29 cellular contexts compared by ENCODE assay signal in the genomic region with DNA sequence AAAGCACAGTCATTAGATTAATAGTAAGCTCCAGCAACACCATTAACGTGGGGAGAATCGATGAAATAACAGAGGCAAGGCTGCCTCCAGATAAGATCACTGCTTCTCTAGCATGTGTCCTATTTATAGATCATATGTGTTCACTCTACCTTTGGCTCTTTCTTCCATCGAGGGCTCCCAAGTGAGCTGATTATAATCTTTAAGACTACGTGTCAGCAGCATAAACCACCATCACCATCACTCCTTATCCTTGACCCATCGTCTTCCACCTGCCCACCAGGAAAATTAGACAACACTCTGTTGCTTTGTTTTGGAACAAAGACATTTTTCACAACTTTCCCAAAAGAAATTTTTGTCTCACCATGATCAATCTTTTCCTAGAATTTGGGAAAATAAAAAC.
"Had no signal": no experiment of that assay in that cellular context is flagged by ENCODE, and none has a peak within 500 bp of the region (broad histone marks: within the 10 kb centered on the region; RNA-seq: fewer than 3 reads in every experiment).

No MANE protein-coding gene starts in this region.

- H3K9ac ChIP-seq: neural progenitor cell, parathyroid adenoma had no signal

- H3K79me2 ChIP-seq: parathyroid adenoma had no signal

- DNase-seq: activated CD4-positive, alpha-beta T cell treated with anti-CD3 and anti-CD28 coated beads, Interleukin-2, amount 10 ng/mL, durations not matched to agents 7 days and 5 days; activated CD8-positive, alpha-beta memory T cell treated with anti-CD3 and anti-CD28 coated beads for 24 hours; activated effector memory CD4-positive, alpha-beta T cell treated with Interleukin-2 at 50 U/mL for 16 hours; activated naive CD4-positive, alpha-beta T cell treated with Interleukin-2 at 50 U/mL for 16 hours; activated naive CD8-positive, alpha-beta T cell treated with anti-CD3 and anti-CD28 coated beads, Interleukin-2, amount 50 U/mL, for 24 hours; activated T-cell treated with anti-CD3 and anti-CD28 coated beads, Interleukin-2, amount 50 U/mL, for 4 hours; amygdala; caudate nucleus; head of caudate nucleus; hippocampal formation; kidney; naive B cell; occipital lobe; stimulated activated CD4-positive, alpha-beta T cell treated with anti-CD3 and anti-CD28 coated beads, Interleukin-1b, Interleukin-23, amount 100 ng/mL, for 48 hours; stimulated activated CD4-positive, alpha-beta T cell treated with anti-CD3 and anti-CD28 coated beads, Interleukin-4, amount 100 ng/mL, for 4 hours; stimulated activated CD8-positive, alpha-beta memory T cell treated with anti-CD3 and anti-CD28 coated beads, Interleukin-4, amount 100 ng/mL, for 48 hours; stimulated activated naive CD8-positive, alpha-beta T cell treated with anti-CD3 and anti-CD28 coated beads, Interleukin-15, amount 100 ng/mL, for 72 hours; substantia nigra; T-helper 9 cell; uterus had no signal

- H3K27ac Mint-ChIP-seq: activated CD4-positive, alpha-beta T cell treated with anti-CD3 and anti-CD28 coated beads, Interleukin-2, amount 10 ng/mL, durations not matched to agents 7 days and 5 days; activated naive CD8-positive, alpha-beta T cell treated with anti-CD3 and anti-CD28 coated beads, Interleukin-2, amount 50 U/mL, for 24 hours; mesothelial cell of epicardium; naive B cell; neural progenitor cell; stimulated activated memory B cell treated with anti-CD40 and anti-IgM and Interleukin-4, amounts not matched to agents 10 μg/mL and 1 μg/mL and 100 μg/mL, for 72 hours; stimulated activated naive CD8-positive, alpha-beta T cell treated with anti-CD3 and anti-CD28 coated beads, Interleukin-15, amount 100 ng/mL, for 72 hours; type B pancreatic cell had no signal

- H3K9me3 ChIP-seq: uterus had no signal

- H3K4me3 Mint-ChIP-seq: activated CD4-positive, alpha-beta T cell treated with anti-CD3 and anti-CD28 coated beads, Interleukin-2, amount 10 ng/mL, durations not matched to agents 7 days and 5 days; activated naive CD8-positive, alpha-beta T cell treated with anti-CD3 and anti-CD28 coated beads, Interleukin-2, amount 50 U/mL, for 24 hours; activated T-cell treated with anti-CD3 and anti-CD28 coated beads, Interleukin-2, amount 50 U/mL, for 4 hours; mesothelial cell of epicardium; naive B cell; neural progenitor cell; stimulated activated memory B cell treated with anti-CD40 and anti-IgM and Interleukin-4, amounts not matched to agents 10 μg/mL and 1 μg/mL and 100 μg/mL, for 72 hours; stimulated activated naive CD8-positive, alpha-beta T cell treated with anti-CD3 and anti-CD28 coated beads, Interleukin-15, amount 100 ng/mL, for 72 hours; type B pancreatic cell had no signal

- H3K4me1 ChIP-seq: parathyroid adenoma, right atrium auricular region, uterus had no signal

- H3K4me2 ChIP-seq: neural progenitor cell, smooth muscle cell had no signal

- H3K36me3 ChIP-seq: neural progenitor cell, right atrium auricular region, uterus had no signal

- H3K27me3 Mint-ChIP-seq: activated CD4-positive, alpha-beta T cell treated with anti-CD3 and anti-CD28 coated beads, Interleukin-2, amount 10 ng/mL, durations not matched to agents 7 days and 5 days had no signal

- H3K36me3 Mint-ChIP-seq: mesothelial cell of epicardium, neural progenitor cell, type B pancreatic cell had no signal

- H3K27ac ChIP-seq: neural progenitor cell, parathyroid adenoma, right atrium auricular region, uterus, VCaP had no signal

- H3K4me3 ChIP-seq: neural progenitor cell, right atrium auricular region, smooth muscle cell, uterus had no signal

- ATAC-seq: activated CD4-positive, CD25-positive, alpha-beta regulatory T cell treated with anti-CD3 and anti-CD28 coated beads, Interleukin-2, amount 50 U/mL, for 24 hours; activated naive CD8-positive, alpha-beta T cell treated with anti-CD3 and anti-CD28 coated beads, Interleukin-2, amount 50 U/mL, for 24 hours; activated T-cell treated with anti-CD3 and anti-CD28 coated beads, Interleukin-2, amount 50 U/mL, for 4 hours; stimulated activated memory B cell treated with anti-CD40 and anti-IgM and Interleukin-4, amounts not matched to agents 10 μg/mL and 1 μg/mL and 100 μg/mL, for 72 hours; stimulated activated naive CD8-positive, alpha-beta T cell treated with anti-CD3 and anti-CD28 coated beads, Interleukin-15, amount 100 ng/mL, for 72 hours had no signal

- H2AFZ ChIP-seq: neural progenitor cell, parathyroid adenoma had no signal

- H3K27me3 ChIP-seq: neural progenitor cell, right atrium auricular region, uterus had no signal
